ENCODE assay signal across 15 cellular contexts in the genomic region with DNA sequence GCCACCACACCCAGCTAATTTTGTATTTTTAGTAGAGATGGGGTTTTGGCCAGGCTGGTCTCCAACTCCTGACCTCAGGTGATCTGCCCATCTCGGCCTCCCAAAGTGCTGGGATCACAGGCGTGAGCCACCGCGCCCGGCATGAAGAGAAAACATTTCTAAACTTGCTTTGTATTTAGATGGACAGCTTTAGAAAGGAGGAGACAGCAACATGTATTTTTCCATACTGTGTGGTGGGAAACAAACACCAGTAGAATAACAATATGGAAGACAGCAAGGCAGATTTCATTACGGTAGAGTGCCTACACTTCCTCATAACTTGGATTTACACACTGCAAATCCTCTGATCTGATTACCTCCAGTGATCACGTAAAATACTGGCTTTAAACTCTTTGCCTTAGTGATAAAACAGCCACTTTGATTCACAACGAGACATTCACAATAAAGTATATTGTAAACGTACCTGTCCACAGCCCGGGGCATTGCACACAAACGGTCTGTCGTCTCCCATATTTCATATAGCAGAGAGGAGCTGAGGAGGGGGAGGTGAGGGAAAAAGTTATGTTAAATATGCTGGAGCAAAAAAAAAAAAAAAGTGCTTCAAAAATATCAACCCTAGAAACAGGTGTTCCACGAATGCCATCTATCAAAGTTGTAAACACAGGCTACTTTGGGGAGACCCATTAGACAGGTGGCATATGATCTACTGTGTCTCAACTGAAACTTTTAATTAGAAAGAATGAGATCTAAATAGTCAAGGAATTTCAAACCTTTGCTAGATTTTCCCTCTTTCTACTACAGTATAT. TPM values are rescaled to one million over a fixed set of nuclear protein-coding genes. Genes with fewer than 3 reads are reported as not detected.
DNase-seq lines count a peak whose midpoint lies in the region; ATAC-seq, FAIRE-seq and TF ChIP-seq lines count a peak whose summit lies in the region.
"Had no signal": no experiment of that assay in that cellular context is flagged by ENCODE, and none has a peak within 500 bp of the region (broad histone marks: within the 10 kb centered on the region; RNA-seq: fewer than 3 reads in every experiment).

No MANE protein-coding gene starts in this region.

- no peak overlapping the region for H3K9ac ChIP-seq in SK-N-MC (ENCODE audit: insufficient read length)

- H3K36me3 ChIP-seq in SK-N-MC (ENCODE audit: insufficient read depth, low read length): peaks cover 7% of the 10 kb centered on the region; the same call in 1 of the 2 replicates
- no peaks in the 10 kb centered on the region for H3K36me3 ChIP-seq in sigmoid colon

- no peaks in the 10 kb centered on the region for H3K27me3 ChIP-seq in sigmoid colon

- TF ChIP-seq POLR2A in GM12892 (IDR thresholded peaks at IDR 0.05; ENCODE audit: low read depth, low read length) (no peak), sigmoid colon (IDR thresholded peaks at IDR 0.05) (no peak)

- ATAC-seq in GM18868 (IDR thresholded peaks at IDR 0.05; ENCODE audit: unreplicated experiment): no peak
- no peak for ATAC-seq in GM21786 (IDR thresholded peaks at IDR 0.05; ENCODE audit: unreplicated experiment)
- ATAC-seq: stimulated activated naive CD8-positive, alpha-beta T cell treated with anti-CD3 and anti-CD28 coated beads, Interleukin-15, amount 100 ng/mL, for 72 hours had no signal

- no peak for TF ChIP-seq EP300 in sigmoid colon (IDR thresholded peaks at IDR 0.05)

- peak overlapping the region; percentile 86; the same call in 1 of the 2 replicates for H3K27ac ChIP-seq in SK-N-MC
- H3K27ac ChIP-seq in sigmoid colon: peak overlapping the region; percentile 38 to 63 (median 42)

- H3K4me3 ChIP-seq in SK-N-MC (peak overlapping the region; percentile 43; the same call in 1 of the 2 replicates), sigmoid colon (no peak overlapping the region)

- H3K4me3 Mint-ChIP-seq in glutamatergic neuron (ENCODE audit: unreplicated experiment): peak overlapping the region; percentile 2
- H3K4me3 Mint-ChIP-seq: activated CD4-positive, alpha-beta memory T cell treated with anti-CD3 and anti-CD28 coated beads for 36 hours; stimulated activated naive CD8-positive, alpha-beta T cell treated with anti-CD3 and anti-CD28 coated beads, Interleukin-15, amount 100 ng/mL, for 72 hours had no signal

- FAIRE-seq in GM12892 (lab: Jason Lieb, UNC): peak; percentile 27

- no peak overlapping the region for H3K27ac Mint-ChIP-seq in glutamatergic neuron (ENCODE audit: unreplicated experiment)
- H3K27ac Mint-ChIP-seq: activated CD4-positive, alpha-beta memory T cell treated with anti-CD3 and anti-CD28 coated beads for 36 hours; stimulated activated naive CD8-positive, alpha-beta T cell treated with anti-CD3 and anti-CD28 coated beads, Interleukin-15, amount 100 ng/mL, for 72 hours had no signal

- H3K9me3 Mint-ChIP-seq in glutamatergic neuron (ENCODE audit: unreplicated experiment): no peaks in the 10 kb centered on the region
- H3K9me3 Mint-ChIP-seq: activated CD4-positive, alpha-beta memory T cell treated with anti-CD3 and anti-CD28 coated beads for 36 hours; stimulated activated naive CD8-positive, alpha-beta T cell treated with anti-CD3 and anti-CD28 coated beads, Interleukin-15, amount 100 ng/mL, for 72 hours had no signal

- peaks cover 34% of the 10 kb centered on the region for H3K4me1 Mint-ChIP-seq in glutamatergic neuron (ENCODE audit: low read depth, unreplicated experiment)

- H3K9me3 ChIP-seq in SK-N-MC (ENCODE audit: low read depth, low read length): no peaks in the 10 kb centered on the region
- no peaks in the 10 kb centered on the region for H3K9me3 ChIP-seq in sigmoid colon

- 80 to 89% methylated on average over 13 of the region's 13 CpGs for WGBS in sigmoid colon, 2 donors

- intact Hi-C loops in sigmoid colon (cut with DNase I): no loop called here

- H3K36me3 Mint-ChIP-seq in glutamatergic neuron (ENCODE audit: unreplicated experiment): no peaks in the 10 kb centered on the region

- DNase-seq in GM12892 (ENCODE audit: insufficient read length): no peak
- no peak for DNase-seq in SK-N-MC (ENCODE audit: low read depth, low spot score)
- DNase-seq in glutamatergic neuron: no peak
- DNase-seq in sigmoid colon: no peak
- DNase-seq in DMS53 (lab: John Stamatoyannopoulos, UW): no peak
- no peak for DNase-seq in NCI-H2107 treated with DMSO at 0.1 percent for 48 hours (lab: John Stamatoyannopoulos, UW; ENCODE audit: unreplicated experiment)
- DNase-seq: activated CD4-positive, alpha-beta memory T cell treated with anti-CD3 and anti-CD28 coated beads for 36 hours; AML-193; cerebellar nuclear complex; DMS 273 treated with DMSO at 0.1 percent for 48 hours; NCI-H1436 treated with DMSO at 0.1 percent for 48 hours; NCI-H446 treated with DMSO at 0.1 percent for 48 hours; stimulated activated naive CD8-positive, alpha-beta T cell treated with anti-CD3 and anti-CD28 coated beads, Interleukin-15, amount 100 ng/mL, for 72 hours had no signal

- no peaks in the 10 kb centered on the region for H3K27me3 Mint-ChIP-seq in glutamatergic neuron (ENCODE audit: unreplicated experiment)
- H3K27me3 Mint-ChIP-seq: activated CD4-positive, alpha-beta memory T cell treated with anti-CD3 and anti-CD28 coated beads for 36 hours; stimulated activated naive CD8-positive, alpha-beta T cell treated with anti-CD3 and anti-CD28 coated beads, Interleukin-15, amount 100 ng/mL, for 72 hours had no signal

- TF ChIP-seq CTCF in glutamatergic neuron (IDR thresholded peaks at IDR 0.05; ENCODE audit: partially characterized antibody, unreplicated experiment): no peak
- no peak for TF ChIP-seq CTCF in sigmoid colon (IDR thresholded peaks at IDR 0.05)

- peaks cover 0 to 72% (median 56%) of the 10 kb centered on the region in 4 donors for H3K4me1 ChIP-seq in sigmoid colon

RNA-seq across cellular contexts. Expression of a gene that starts 25.5 kb away (rescaled TPM):
- 14.5 TPM for polyA plus RNA-seq in GM12892 (2012; ENCODE audit: missing spikeins)
- 36.0 TPM for total RNA-seq in glutamatergic neuron (ENCODE audit: unreplicated experiment)
- total RNA-seq in sigmoid colon: 10 to 100 TPM; 20.3 to 36.0 (median 27.1) TPM
- 10 to 100 TPM; 20.2 to 22.0 (median 21.0) TPM for polyA plus RNA-seq in sigmoid colon
